In the genomic region with DNA sequence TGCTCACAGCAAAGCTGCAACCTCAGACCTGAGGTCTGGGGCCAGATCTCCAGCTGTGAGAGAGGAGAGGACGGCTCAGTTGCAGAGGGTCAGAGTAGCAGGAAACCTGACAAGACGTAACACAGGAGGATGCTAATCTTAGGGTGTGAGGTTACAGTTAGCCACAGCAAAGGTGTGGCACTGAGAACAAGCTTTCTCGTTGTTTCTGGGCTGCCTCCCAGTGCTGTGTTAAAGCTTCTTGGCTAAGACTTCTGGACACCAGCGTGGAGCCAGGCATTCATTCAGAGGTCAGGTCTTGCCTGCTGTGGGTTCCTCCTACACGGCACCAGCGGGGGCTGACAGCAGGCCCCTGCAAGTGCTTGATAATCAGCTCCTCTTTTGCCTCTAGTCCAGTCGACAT, we compare ENCODE assay signal across 20 cellular contexts.
DNase-seq lines count a peak whose midpoint lies in the region; ATAC-seq, FAIRE-seq and TF ChIP-seq lines count a peak whose summit lies in the region.
"Had no signal": no experiment of that assay in that cellular context is flagged by ENCODE, and none has a peak within 500 bp of the region (broad histone marks: within the 10 kb centered on the region; RNA-seq: fewer than 3 reads in every experiment).

No MANE protein-coding gene starts in this region.

- CTCF ChIA-PET in K562 (lab: Yijun Ruan, JAX; ENCODE audit: low intra/inter-chr PET ratio), result no interaction called here

- no peaks in the 10 kb centered on the region for H4K20me1 ChIP-seq in K562 (replicated peaks; ENCODE audit: control insufficient read depth, insufficient read depth, low read length)

- no peak overlapping the region for H3K4me3 Mint-ChIP-seq in stimulated activated memory B cell treated with anti-CD40 and anti-IgM and Interleukin-4, amounts not matched to agents 10 μg/mL and 1 μg/mL and 100 μg/mL, for 72 hours
- no peak overlapping the region for H3K4me3 Mint-ChIP-seq in activated T-cell treated with anti-CD3 and anti-CD28 coated beads, Interleukin-2, amount 50 U/mL, for 4 hours
- no peak overlapping the region for H3K4me3 Mint-ChIP-seq in activated T-helper 17 cell treated with anti-CD3 and anti-CD28 coated beads, Interleukin-2, amount 50 U/mL, for 72 hours
- H3K4me3 Mint-ChIP-seq: CD4-positive, CD25-positive, alpha-beta regulatory T cell had no signal

- H3K4me1 ChIP-seq in K562 (replicated peaks in 1 of 2; ENCODE audit: control insufficient read depth in 2 of 2, insufficient read depth in 2 of 2, low read length in 2 of 2) (no peaks in the 10 kb centered on the region), mucosa of descending colon (ENCODE audit: low read depth) (no peaks in the 10 kb centered on the region)
- H3K4me1 ChIP-seq: BE2C, Caco-2, Peyer's patch had no signal

- POLR2A ChIA-PET in K562 (lab: Yijun Ruan, JAX), result interaction anchor here (0.6 to 0.8 kb wide), 3 partner anchors 9 to 78 kb away, joined by 3 to 4 read pairs (median 3); no protein-coding TSS in a partner anchor

- H3K9me3 Mint-ChIP-seq in stimulated activated memory B cell treated with anti-CD40 and anti-IgM and Interleukin-4, amounts not matched to agents 10 μg/mL and 1 μg/mL and 100 μg/mL, for 72 hours, result peaks cover 2% of the 10 kb centered on the region
- H3K9me3 Mint-ChIP-seq in activated T-cell treated with anti-CD3 and anti-CD28 coated beads, Interleukin-2, amount 50 U/mL, for 4 hours, result peaks cover 3% of the 10 kb centered on the region
- peaks cover 10% of the 10 kb centered on the region for H3K9me3 Mint-ChIP-seq in activated T-helper 17 cell treated with anti-CD3 and anti-CD28 coated beads, Interleukin-2, amount 50 U/mL, for 72 hours

- no peak for TF ChIP-seq POLR2A in K562 (conservative IDR thresholded peaks at IDR 0.05)

- TF ChIP-seq CTCF in K562 (IDR thresholded peaks at IDR 0.05 in 2 of 3, conservative IDR thresholded peaks at IDR 0.05 in 1 of 3; ENCODE audit: insufficient read depth in 2 of 3, low read depth in 1 of 3, low read length in 3 of 3) (no peak), mucosa of descending colon (IDR thresholded peaks at IDR 0.05) (no peak)

- TF ChIP-seq RAD21 in K562 (CRISPR knock-in tag; conservative IDR thresholded peaks at IDR 0.05 in 1 of 2, IDR thresholded peaks at IDR 0.05 in 1 of 2), result no peak

- no peak overlapping the region for H3K27ac Mint-ChIP-seq in stimulated activated memory B cell treated with anti-CD40 and anti-IgM and Interleukin-4, amounts not matched to agents 10 μg/mL and 1 μg/mL and 100 μg/mL, for 72 hours
- no peak overlapping the region for H3K27ac Mint-ChIP-seq in activated T-helper 17 cell treated with anti-CD3 and anti-CD28 coated beads, Interleukin-2, amount 50 U/mL, for 72 hours
- H3K27ac Mint-ChIP-seq: CD4-positive, CD25-positive, alpha-beta regulatory T cell had no signal

- no peak overlapping the region for H3K4me2 ChIP-seq in K562 (ENCODE audit: insufficient read depth, low read length)
- H3K4me2 ChIP-seq: KMS-11 had no signal

- BruUV-seq in K562 (replicated peaks; lab: Mats Ljungman, UMichigan), result no TSS peak

- no peak overlapping the region for H2AFZ ChIP-seq in K562 (ENCODE audit: low read depth, low read length)

- no peak for TF ChIP-seq EP300 in K562 (IDR thresholded peaks at IDR 0.05; ENCODE audit: low read length)

- 0% methylated on average over 7 of the region's 7 CpGs for WGBS in K562 (ENCODE audit: insufficient coverage, low coverage, missing lambda C conversion rate)

- H3K36me3 ChIP-seq in K562 (ENCODE audit: control insufficient read depth, insufficient read depth, low read length) (no peaks in the 10 kb centered on the region), mucosa of descending colon (ENCODE audit: low read depth) (no peaks in the 10 kb centered on the region)
- H3K36me3 ChIP-seq: BE2C, Peyer's patch had no signal

- H3K79me2 ChIP-seq in K562 (ENCODE audit: control insufficient read depth, insufficient read depth, low read length), result no peaks in the 10 kb centered on the region

- peak; percentile 83 for DNase-seq in G401 (ENCODE audit: low spot score)
- DNase-seq in K562 (ENCODE audit: extremely low read depth in 1 of 4, low spot score in 3 of 4), result no peak
- no peak for DNase-seq in mucosa of descending colon
- DNase-seq in activated T-cell treated with anti-CD3 and anti-CD28 coated beads, Interleukin-2, amount 50 U/mL, for 4 hours, result no peak
- no peak for DNase-seq in AG08395 (ENCODE audit: low spot score)
- DNase-seq in SIG-M5 treated with dmso at 0.1 percent for 504 hours (lab: John Stamatoyannopoulos, UW; ENCODE audit: unreplicated experiment), result no peak
- DNase-seq: 8988T; BE2C; Caco-2; CD4-positive, CD25-positive, alpha-beta regulatory T cell; GDM1; NCI-H1417 treated with DMSO at 0.1 percent for 48 hours; NCI-H2171 treated with DMSO at 0.1 percent for 48 hours; NCI-H446 treated with DMSO at 0.1 percent for 48 hours; NK-92 treated with Interleukin-12 subunit alpha and Interleukin-12 subunit beta, amount 100 ng/mL, for 24 hours; Peyer's patch had no signal

- no peaks in the 10 kb centered on the region for H3K9me3 ChIP-seq in K562 (replicated peaks; ENCODE audit: control insufficient read depth, insufficient read depth, low read depth, low read length)
- no peaks in the 10 kb centered on the region for H3K9me3 ChIP-seq in mucosa of descending colon
- H3K9me3 ChIP-seq: BE2C, Peyer's patch had no signal

- intact Hi-C loops in K562 (cut with micrococcal nuclease) (no loop called here), mucosa of descending colon (cut with DNase I, micrococcal nuclease) (no loop called here)

- H3K4me1 Mint-ChIP-seq in stimulated activated memory B cell treated with anti-CD40 and anti-IgM and Interleukin-4, amounts not matched to agents 10 μg/mL and 1 μg/mL and 100 μg/mL, for 72 hours, result no peaks in the 10 kb centered on the region
- no peaks in the 10 kb centered on the region for H3K4me1 Mint-ChIP-seq in activated T-cell treated with anti-CD3 and anti-CD28 coated beads, Interleukin-2, amount 50 U/mL, for 4 hours (ENCODE audit: low read depth)
- H3K4me1 Mint-ChIP-seq in activated T-helper 17 cell treated with anti-CD3 and anti-CD28 coated beads, Interleukin-2, amount 50 U/mL, for 72 hours, result no peaks in the 10 kb centered on the region
- H3K4me1 Mint-ChIP-seq: CD4-positive, CD25-positive, alpha-beta regulatory T cell had no signal

- no peak overlapping the region; a peak in 1 of 4 replicates for H3K9ac ChIP-seq in K562 (ENCODE audit: insufficient read depth in 1 of 2, low read depth in 2 of 2, low read length in 2 of 2)
- H3K9ac ChIP-seq: KMS-11 had no signal

- H3K4me3 ChIP-seq in K562, result no peak overlapping the region
- H3K4me3 ChIP-seq in mucosa of descending colon, result no peak overlapping the region
- H3K4me3 ChIP-seq: Peyer's patch had no signal

- H3K27me3 ChIP-seq in K562 (ENCODE audit: control insufficient read depth in 2 of 2, insufficient read depth in 2 of 2, low read length in 2 of 2), result 0 out of 5 replicates have a peak, but pooled peaks cover 0 to 5% of the 10 kb centered on the region in 2 experiments
- H3K27me3 ChIP-seq: BE2C, Peyer's patch had no signal

- no peaks in the 10 kb centered on the region for H3K36me3 Mint-ChIP-seq in stimulated activated memory B cell treated with anti-CD40 and anti-IgM and Interleukin-4, amounts not matched to agents 10 μg/mL and 1 μg/mL and 100 μg/mL, for 72 hours
- no peaks in the 10 kb centered on the region for H3K36me3 Mint-ChIP-seq in activated T-cell treated with anti-CD3 and anti-CD28 coated beads, Interleukin-2, amount 50 U/mL, for 4 hours (ENCODE audit: insufficient read depth)
- no peaks in the 10 kb centered on the region for H3K36me3 Mint-ChIP-seq in activated T-helper 17 cell treated with anti-CD3 and anti-CD28 coated beads, Interleukin-2, amount 50 U/mL, for 72 hours (ENCODE audit: low read depth)
- H3K36me3 Mint-ChIP-seq: CD4-positive, CD25-positive, alpha-beta regulatory T cell had no signal

- H3K27me3 Mint-ChIP-seq in stimulated activated memory B cell treated with anti-CD40 and anti-IgM and Interleukin-4, amounts not matched to agents 10 μg/mL and 1 μg/mL and 100 μg/mL, for 72 hours, result no peaks in the 10 kb centered on the region
- no peaks in the 10 kb centered on the region for H3K27me3 Mint-ChIP-seq in activated T-cell treated with anti-CD3 and anti-CD28 coated beads, Interleukin-2, amount 50 U/mL, for 4 hours (ENCODE audit: low read depth)
- H3K27me3 Mint-ChIP-seq in activated T-helper 17 cell treated with anti-CD3 and anti-CD28 coated beads, Interleukin-2, amount 50 U/mL, for 72 hours, result no peaks in the 10 kb centered on the region
- H3K27me3 Mint-ChIP-seq: CD4-positive, CD25-positive, alpha-beta regulatory T cell had no signal

- no peak for FAIRE-seq in K562 (lab: Jason Lieb, UNC)

- no peak overlapping the region for H3K27ac ChIP-seq in K562 (ENCODE audit: extremely low read depth, low read depth, low read length)
- H3K27ac ChIP-seq: KMS-11, Peyer's patch had no signal

- H3K9me1 ChIP-seq in K562 (ENCODE audit: control insufficient read depth, insufficient read depth, low read length), result no peaks in the 10 kb centered on the region

- in situ Hi-C loops in G401 (cut with HindIII; ENCODE audit: low sequenced_read_pairs) (no loop called here), K562 (cut with MboI) (no loop called here)

- ATAC-seq in K562 (peak; percentile 67), mucosa of descending colon (peak; percentile 11)
- ATAC-seq in stimulated activated memory B cell treated with anti-CD40 and anti-IgM and Interleukin-4, amounts not matched to agents 10 μg/mL and 1 μg/mL and 100 μg/mL, for 72 hours, result peak; percentile 20
- no peak for ATAC-seq in activated T-cell treated with anti-CD3 and anti-CD28 coated beads, Interleukin-2, amount 50 U/mL, for 4 hours
- ATAC-seq in activated T-helper 17 cell treated with anti-CD3 and anti-CD28 coated beads, Interleukin-2, amount 50 U/mL, for 72 hours (replicated peaks), result no peak
- ATAC-seq: Right ventricle myocardium inferior had no signal

TF ChIP-seq in K562, 482 proteins besides CTCF, POLR2A, EP300 and RAD21 (continues in another document):
- TF ChIP-seq FOXA3 (CRISPR knock-in tag; conservative IDR thresholded peaks at IDR 0.05 in 1 of 2, IDR thresholded peaks at IDR 0.05 in 1 of 2) (no peak), PHB2 (IDR thresholded peaks at IDR 0.05; ENCODE audit: low read depth) (no peak), ZNF445 (CRISPR knock-in tag; IDR thresholded peaks at IDR 0.05; ENCODE audit: low read depth) (no peak), TRIM28 (IDR thresholded peaks at IDR 0.05) (no peak)
- TF ChIP-seq, protein P1, sequence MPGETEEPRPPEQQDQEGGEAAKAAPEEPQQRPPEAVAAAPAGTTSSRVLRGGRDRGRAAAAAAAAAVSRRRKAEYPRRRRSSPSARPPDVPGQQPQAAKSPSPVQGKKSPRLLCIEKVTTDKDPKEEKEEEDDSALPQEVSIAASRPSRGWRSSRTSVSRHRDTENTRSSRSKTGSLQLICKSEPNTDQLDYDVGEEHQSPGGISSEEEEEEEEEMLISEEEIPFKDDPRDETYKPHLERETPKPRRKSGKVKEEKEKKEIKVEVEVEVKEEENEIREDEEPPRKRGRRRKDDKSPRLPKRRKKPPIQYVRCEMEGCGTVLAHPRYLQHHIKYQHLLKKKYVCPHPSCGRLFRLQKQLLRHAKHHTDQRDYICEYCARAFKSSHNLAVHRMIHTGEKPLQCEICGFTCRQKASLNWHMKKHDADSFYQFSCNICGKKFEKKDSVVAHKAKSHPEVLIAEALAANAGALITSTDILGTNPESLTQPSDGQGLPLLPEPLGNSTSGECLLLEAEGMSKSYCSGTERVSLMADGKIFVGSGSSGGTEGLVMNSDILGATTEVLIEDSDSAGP (CRISPR knock-in tag; IDR thresholded peaks at IDR 0.05), result no peak

Comparison
In these comparisons a context has a peak if more than half of its experiments do, and no peak if none do; other contexts are left out.
1. ATAC-seq: peak in K562 (single experiment), mucosa of descending colon (single experiment) and stimulated activated memory B cell treated with anti-CD40 and anti-IgM and Interleukin-4, amounts not matched to agents 10 μg/mL and 1 μg/mL and 100 μg/mL, for 72 hours (single experiment); none in activated T-cell treated with anti-CD3 and anti-CD28 coated beads, Interleukin-2, amount 50 U/mL, for 4 hours (0 of 2) and activated T-helper 17 cell treated with anti-CD3 and anti-CD28 coated beads, Interleukin-2, amount 50 U/mL, for 72 hours (single experiment).